ENCODE assay signal across 25 cellular contexts in the genomic region with DNA sequence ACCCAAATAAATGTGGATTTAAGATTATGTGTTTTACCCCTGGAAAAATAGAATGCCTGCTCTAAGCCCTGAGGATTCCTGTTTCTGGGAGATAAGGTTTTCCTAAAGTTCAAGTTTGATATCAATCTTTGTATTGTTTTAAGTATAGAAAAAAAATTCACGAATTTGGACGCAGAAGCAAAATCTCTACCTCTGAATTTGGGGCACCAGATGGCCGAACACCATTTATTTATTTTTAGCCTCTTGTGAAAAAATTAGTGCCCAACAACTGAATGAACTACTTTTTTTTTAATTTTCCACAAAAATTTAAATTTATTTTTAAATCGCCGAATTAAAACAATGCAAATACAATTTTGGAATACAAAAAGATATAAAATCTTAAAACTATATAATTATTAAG.
DNase-seq lines count a peak whose midpoint lies in the region; ATAC-seq, FAIRE-seq and TF ChIP-seq lines count a peak whose summit lies in the region.
"Had no signal": no experiment of that assay in that cellular context is flagged by ENCODE, and none has a peak within 500 bp of the region (broad histone marks: within the 10 kb centered on the region; RNA-seq: fewer than 3 reads in every experiment).

No MANE protein-coding gene starts in this region.

- H3K27ac Mint-ChIP-seq in activated CD8-positive, alpha-beta memory T cell treated with anti-CD3 and anti-CD28 coated beads, Interleukin-2, amount 10 ng/mL, durations not matched to agents 7 days and 5 days, result no peak overlapping the region
- H3K27ac Mint-ChIP-seq: CD14-positive monocyte; CD4-positive, alpha-beta T cell; CD8-positive, alpha-beta memory T cell; HFFc6 had no signal

- H3K36me3 ChIP-seq in kidney (ENCODE audit: control insufficient read depth in 1 of 2, insufficient read depth in 2 of 2, low read length in 2 of 2), result no peaks in the 10 kb centered on the region
- H3K36me3 ChIP-seq: BE2C; BLaER1 treated with 17β-estradiol and CSF1 and Interleukin-3, amounts not matched to agents 10 nM and 100 nM; HAP-1 had no signal

- no peaks in the 10 kb centered on the region for H3K27me3 Mint-ChIP-seq in activated CD8-positive, alpha-beta memory T cell treated with anti-CD3 and anti-CD28 coated beads, Interleukin-2, amount 10 ng/mL, durations not matched to agents 7 days and 5 days
- H3K27me3 Mint-ChIP-seq: CD4-positive, alpha-beta T cell; CD8-positive, alpha-beta memory T cell had no signal

- no peak for DNase-seq in RCC 7860 (ENCODE audit: low spot score)
- no peak for DNase-seq in kidney
- no peak for DNase-seq in midbrain (lab: John Stamatoyannopoulos, UW)
- DNase-seq in GM12891 (ENCODE audit: insufficient read length, low spot score), result no peak
- DNase-seq in activated CD8-positive, alpha-beta memory T cell treated with anti-CD3 and anti-CD28 coated beads, Interleukin-2, amount 10 ng/mL, durations not matched to agents 7 days and 5 days, result no peak
- DNase-seq: ACHN; AML-193; BE2C; CD4-positive, alpha-beta T cell; CD8-positive, alpha-beta memory T cell; DMS 273 treated with DMSO at 0.1 percent for 48 hours; DMS79; EL; GOT3; HFFc6 had no signal

- no peak overlapping the region for H3K4me3 Mint-ChIP-seq in activated CD8-positive, alpha-beta memory T cell treated with anti-CD3 and anti-CD28 coated beads, Interleukin-2, amount 10 ng/mL, durations not matched to agents 7 days and 5 days
- H3K4me3 Mint-ChIP-seq: CD14-positive monocyte; CD4-positive, alpha-beta T cell; CD8-positive, alpha-beta memory T cell; HFFc6 had no signal

- TF ChIP-seq POLR2A in GM12891 (IDR thresholded peaks at IDR 0.05; ENCODE audit: low read depth, low read length), result no peak

- H3K4me1 ChIP-seq in kidney (ENCODE audit: control insufficient read depth in 1 of 2, insufficient read depth in 1 of 2, low read depth in 1 of 2, low read length in 2 of 2), result no peaks in the 10 kb centered on the region
- H3K4me1 ChIP-seq: A549, BE2C had no signal

- CTCF ChIA-PET in activated CD8-positive, alpha-beta memory T cell treated with anti-CD3 and anti-CD28 coated beads, Interleukin-2, amount 10 ng/mL, durations not matched to agents 7 days and 5 days (lab: Charles Lee), result no interaction called here

- intact Hi-C loops in kidney (cut with DNase I), result no loop called here

- H3K27ac ChIP-seq in kidney (ENCODE audit: low read depth in 2 of 2, low read length in 2 of 2), result no peak overlapping the region
- H3K27ac ChIP-seq: 22Rv1; A549; BLaER1 treated with 17β-estradiol and CSF1 and Interleukin-3, amounts not matched to agents 10 nM and 100 nM had no signal

- no peak for TF ChIP-seq CTCF in kidney (IDR thresholded peaks at IDR 0.05; ENCODE audit: borderline replicate concordance, extremely low read depth, insufficient read depth)

- H3K4me3 ChIP-seq in kidney (ENCODE audit: low read length in 2 of 2), result no peak overlapping the region
- H3K4me3 ChIP-seq: A549; BLaER1 treated with 17β-estradiol and CSF1 and Interleukin-3, amounts not matched to agents 10 nM and 100 nM; HAP-1 had no signal

- FAIRE-seq in A204.1 (lab: Jason Lieb, UNC) (peak; percentile 57), RCC 7860 (lab: Jason Lieb, UNC) (peak; percentile 68), colon (lab: Jason Lieb, UNC) (peak; percentile 47), kidney (lab: Jason Lieb, UNC) (peak; percentile 56), GM12891 (lab: Jason Lieb, UNC) (no peak)
- FAIRE-seq: A549, D721Med, H54 had no signal

- H3K9me3 Mint-ChIP-seq in activated CD8-positive, alpha-beta memory T cell treated with anti-CD3 and anti-CD28 coated beads, Interleukin-2, amount 10 ng/mL, durations not matched to agents 7 days and 5 days (ENCODE audit: low read depth), result no peaks in the 10 kb centered on the region
- H3K9me3 Mint-ChIP-seq: CD4-positive, alpha-beta T cell; CD8-positive, alpha-beta memory T cell; HFFc6 had no signal

- H3K4me1 Mint-ChIP-seq in activated CD8-positive, alpha-beta memory T cell treated with anti-CD3 and anti-CD28 coated beads, Interleukin-2, amount 10 ng/mL, durations not matched to agents 7 days and 5 days, result peaks cover 3% of the 10 kb centered on the region
- H3K4me1 Mint-ChIP-seq: CD14-positive monocyte; CD8-positive, alpha-beta memory T cell had no signal

- peaks cover 7% of the 10 kb centered on the region for H3K36me3 Mint-ChIP-seq in activated CD8-positive, alpha-beta memory T cell treated with anti-CD3 and anti-CD28 coated beads, Interleukin-2, amount 10 ng/mL, durations not matched to agents 7 days and 5 days
- H3K36me3 Mint-ChIP-seq: CD14-positive monocyte; CD8-positive, alpha-beta memory T cell had no signal

- no peaks in the 10 kb centered on the region for H3K9me3 ChIP-seq in kidney (ENCODE audit: control insufficient read depth in 1 of 2, low read length in 2 of 2)
- H3K9me3 ChIP-seq: A549; BE2C; BLaER1 treated with 17β-estradiol and CSF1 and Interleukin-3, amounts not matched to agents 10 nM and 100 nM; HAP-1 had no signal

- ATAC-seq in HG03175 (IDR thresholded peaks at IDR 0.05; ENCODE audit: unreplicated experiment), result no peak
- no peak for ATAC-seq in activated CD8-positive, alpha-beta memory T cell treated with anti-CD3 and anti-CD28 coated beads, Interleukin-2, amount 10 ng/mL, durations not matched to agents 7 days and 5 days
- ATAC-seq: A549 had no signal

- H3K9ac ChIP-seq in kidney (ENCODE audit: low read length in 2 of 2), result no peak overlapping the region
- H3K9ac ChIP-seq: BLaER1 treated with 17β-estradiol and CSF1 and Interleukin-3, amounts not matched to agents 10 nM and 100 nM had no signal

TF ChIP-seq in GM12891, 5 proteins besides CTCF, POLR2A, EP300 and RAD21:
- TF ChIP-seq PAX5 (IDR thresholded peaks at IDR 0.05; ENCODE audit: insufficient read depth, low read length, severe bottlenecking) (no peak), POLR2AphosphoS5 (IDR thresholded peaks at IDR 0.05; ENCODE audit: low read depth, low read length) (no peak), POU2F2 (IDR thresholded peaks at IDR 0.05; ENCODE audit: low read depth, low read length) (no peak), SPI1 (IDR thresholded peaks at IDR 0.05; ENCODE audit: low read depth, low read length) (no peak), TAF1 (IDR thresholded peaks at IDR 0.05; ENCODE audit: low read depth, low read length) (no peak)
TF ChIP-seq in GM12891: peak in this region for 0.
